Comparison of ENCODE assay signal across 10 cellular contexts in genomic region chr11:128494418-128495332, GRCh38.
DNase-seq lines count a peak whose midpoint lies in the region; ATAC-seq, FAIRE-seq and TF ChIP-seq lines count a peak whose summit lies in the region.
"Had no signal": no experiment of that assay in that cellular context is flagged by ENCODE, and none has a peak within 500 bp of the region (broad histone marks: within the 10 kb centered on the region; RNA-seq: fewer than 3 reads in every experiment).

No MANE protein-coding gene starts in this region.

- no peak overlapping the region for H3K4me2 ChIP-seq in keratinocyte (ENCODE audit: control insufficient read depth, extremely low read depth, insufficient read depth, low read depth, low read length)

- no peak overlapping the region for H3K9ac ChIP-seq in keratinocyte (ENCODE audit: control insufficient read depth, extremely low read depth, insufficient read depth, low read length)

- H3K9me1 ChIP-seq in keratinocyte (ENCODE audit: control insufficient read depth, extremely low read depth, insufficient read depth, low read length): peaks cover 3% of the 10 kb centered on the region

- peaks cover 53% of the 10 kb centered on the region for H3K4me1 ChIP-seq in keratinocyte (ENCODE audit: control insufficient read depth, extremely low read depth, insufficient read depth, low read length)
- H3K4me1 ChIP-seq in tibial artery: peaks cover 0 to 79% (median 44%) of the 10 kb centered on the region in 4 donors
- H3K4me1 ChIP-seq in mucosa of descending colon (ENCODE audit: low read depth): peaks cover 26% of the 10 kb centered on the region

- H3K27ac ChIP-seq in keratinocyte (ENCODE audit: control insufficient read depth, insufficient read depth, low read length) (peak overlapping the region; percentile 22), tibial artery (peak overlapping the region; percentile 32 to 38)

- H3K79me2 ChIP-seq in keratinocyte (ENCODE audit: control insufficient read depth, insufficient read depth, low read length): peaks cover 97% of the 10 kb centered on the region

- H3K9me3 ChIP-seq in keratinocyte (ENCODE audit: control insufficient read depth, low read depth, low read length) (no peaks in the 10 kb centered on the region), tibial artery (no peaks in the 10 kb centered on the region), mucosa of descending colon (no peaks in the 10 kb centered on the region)

- CTCF ChIA-PET in activated naive CD4-positive, alpha-beta T cell treated with anti-CD3 and anti-CD28 coated beads for 36 hours (lab: Charles Lee): interaction anchor here (1.2 to 2.9 kb wide), 3 partner anchors 10 to 22 kb away, joined by 4 to 10 read pairs (median 6); no protein-coding TSS in a partner anchor

- no peaks in the 10 kb centered on the region for H3K9me3 Mint-ChIP-seq in activated naive CD4-positive, alpha-beta T cell treated with anti-CD3 and anti-CD28 coated beads for 36 hours
- H3K9me3 Mint-ChIP-seq in T-helper 1 cell treated with Interleukin-12 subunit alpha and Interleukin-12 subunit beta and Interleukin-4 antibody, amounts not matched to agents 30 μg/mL and 1 μg/mL, for 36 hours: no peaks in the 10 kb centered on the region

- dilution Hi-C loops in keratinocyte (cut with MboI; ENCODE audit: extremely low pct_ligation_motif_present, low sequenced_read_pairs): no loop called here

- peaks cover 12% of the 10 kb centered on the region for H4K20me1 ChIP-seq in keratinocyte (ENCODE audit: control insufficient read depth, extremely low read depth, insufficient read depth, low read length)

- no peak for FAIRE-seq in keratinocyte (lab: Jason Lieb, UNC)

- H3K27me3 ChIP-seq in keratinocyte (ENCODE audit: control insufficient read depth, extremely low read depth, insufficient read depth, low read length): no peaks in the 10 kb centered on the region
- H3K27me3 ChIP-seq in tibial artery: no peaks in the 10 kb centered on the region

- peak overlapping the region; percentile 100 for H3K27ac Mint-ChIP-seq in activated naive CD4-positive, alpha-beta T cell treated with anti-CD3 and anti-CD28 coated beads for 36 hours
- H3K27ac Mint-ChIP-seq in T-helper 1 cell treated with Interleukin-12 subunit alpha and Interleukin-12 subunit beta and Interleukin-4 antibody, amounts not matched to agents 30 μg/mL and 1 μg/mL, for 36 hours: peak overlapping the region; percentile 88

- TF ChIP-seq CTCF in keratinocyte (optimal IDR thresholded peaks at IDR 0.05 in 1 of 3, IDR thresholded peaks at IDR 0.05 in 1 of 3, conservative IDR thresholded peaks at IDR 0.05 in 1 of 3; ENCODE audit: extremely low read depth in 1 of 3, insufficient read depth in 2 of 3, low read length in 3 of 3) (no peak), tibial artery (IDR thresholded peaks at IDR 0.05) (no peak), mucosa of descending colon (IDR thresholded peaks at IDR 0.05) (no peak)

- peaks cover 73% of the 10 kb centered on the region for H3K36me3 Mint-ChIP-seq in activated naive CD4-positive, alpha-beta T cell treated with anti-CD3 and anti-CD28 coated beads for 36 hours (ENCODE audit: low read depth)
- H3K36me3 Mint-ChIP-seq in T-helper 1 cell treated with Interleukin-12 subunit alpha and Interleukin-12 subunit beta and Interleukin-4 antibody, amounts not matched to agents 30 μg/mL and 1 μg/mL, for 36 hours (ENCODE audit: low read depth): peaks cover 85% of the 10 kb centered on the region

- peak; percentile 23 for DNase-seq in activated naive CD4-positive, alpha-beta T cell treated with anti-CD3 and anti-CD28 coated beads for 36 hours
- DNase-seq in activated naive CD4-positive, alpha-beta T cell (lab: John Stamatoyannopoulos, UW): no peak
- DNase-seq in keratinocyte (ENCODE audit: low read depth, low spot score) (no peak), tibial artery (no peak), cortex of kidney (lab: John Stamatoyannopoulos, UW) (no peak), mucosa of descending colon (no peak)
- DNase-seq: effector CD4-positive, alpha-beta T cell; NCI-H524 treated with DMSO at 0.1 percent for 48 hours had no signal

- peak overlapping the region; percentile 58 for H3K4me3 Mint-ChIP-seq in activated naive CD4-positive, alpha-beta T cell treated with anti-CD3 and anti-CD28 coated beads for 36 hours
- H3K4me3 Mint-ChIP-seq in T-helper 1 cell treated with Interleukin-12 subunit alpha and Interleukin-12 subunit beta and Interleukin-4 antibody, amounts not matched to agents 30 μg/mL and 1 μg/mL, for 36 hours: peak overlapping the region; percentile 59

- H3K27me3 Mint-ChIP-seq in activated naive CD4-positive, alpha-beta T cell treated with anti-CD3 and anti-CD28 coated beads for 36 hours (ENCODE audit: low read depth): no peaks in the 10 kb centered on the region
- no peaks in the 10 kb centered on the region for H3K27me3 Mint-ChIP-seq in T-helper 1 cell treated with Interleukin-12 subunit alpha and Interleukin-12 subunit beta and Interleukin-4 antibody, amounts not matched to agents 30 μg/mL and 1 μg/mL, for 36 hours (ENCODE audit: low read depth)

- H3K4me3 ChIP-seq in keratinocyte (ENCODE audit: control insufficient read depth in 2 of 3, extremely low read depth in 1 of 3, insufficient read depth in 2 of 3, low read depth in 1 of 3, low read length in 3 of 3): no peak overlapping the region
- no peak overlapping the region for H3K4me3 ChIP-seq in tibial artery
- H3K4me3 ChIP-seq in mucosa of descending colon: no peak overlapping the region

- H3K4me1 Mint-ChIP-seq in activated naive CD4-positive, alpha-beta T cell treated with anti-CD3 and anti-CD28 coated beads for 36 hours (ENCODE audit: low read depth): peaks cover 96% of the 10 kb centered on the region
- peaks cover 93% of the 10 kb centered on the region for H3K4me1 Mint-ChIP-seq in T-helper 1 cell treated with Interleukin-12 subunit alpha and Interleukin-12 subunit beta and Interleukin-4 antibody, amounts not matched to agents 30 μg/mL and 1 μg/mL, for 36 hours (ENCODE audit: low read depth)

- ATAC-seq in mucosa of descending colon: no peak
- ATAC-seq in HG02623 (IDR thresholded peaks at IDR 0.05; ENCODE audit: unreplicated experiment): no peak

- intact Hi-C loops in activated naive CD4-positive, alpha-beta T cell treated with anti-CD3 and anti-CD28 coated beads for 36 hours (cut with micrococcal nuclease): loop anchor here (1.0 kb wide), 2 partner anchors 22 to 28 kb away; no protein-coding TSS in a partner anchor
- intact Hi-C loops in tibial artery (cut with DNase I; ENCODE audit: low total_unique reads) (no loop called here), mucosa of descending colon (cut with DNase I, micrococcal nuclease) (no loop called here)

- H3K36me3 ChIP-seq in keratinocyte (ENCODE audit: control insufficient read depth in 2 of 2, extremely low read depth in 1 of 2, insufficient read depth in 2 of 2, low read length in 2 of 2) (peaks cover 7 to 39% of the 10 kb centered on the region in 2 experiments), tibial artery (peaks cover 6 to 7% (median 7%) of the 10 kb centered on the region in 3 donors), mucosa of descending colon (ENCODE audit: low read depth) (no peaks in the 10 kb centered on the region)

- no peak overlapping the region for H2AFZ ChIP-seq in keratinocyte (ENCODE audit: control insufficient read depth, low read length)
